4 cellular contexts compared by ENCODE assay signal in the genomic region with DNA sequence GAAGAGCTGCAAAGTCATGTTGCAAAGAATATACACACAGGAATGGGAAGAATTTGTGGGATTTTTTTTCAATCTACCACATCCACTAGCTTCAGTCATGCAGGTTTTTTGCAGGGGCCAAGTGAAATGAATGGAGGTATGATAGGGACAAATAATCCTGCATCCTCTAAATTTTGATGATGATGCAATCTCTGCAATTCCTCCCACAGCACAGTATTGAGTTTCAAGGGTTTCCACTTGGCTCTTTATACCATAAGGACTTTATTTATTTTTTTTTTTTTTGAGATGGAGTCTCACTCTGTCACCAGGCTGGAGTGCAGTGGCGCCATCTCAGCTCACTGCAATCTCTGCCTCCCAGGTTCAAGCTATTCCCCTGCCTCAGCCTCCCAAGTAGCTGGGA. TPM values are rescaled to one million over a fixed set of nuclear protein-coding genes. Genes with fewer than 3 reads are reported as not detected.
"Had no signal": no experiment of that assay in that cellular context is flagged by ENCODE, and none has a peak within 500 bp of the region (broad histone marks: within the 10 kb centered on the region; RNA-seq: fewer than 3 reads in every experiment).

No MANE protein-coding gene starts in this region.

RNA-seq across cellular contexts. Expression of gene LYPD5, which starts 15.2 kb away (rescaled TPM):
- total RNA-seq: natural killer cell, progenitor cell of endocrine pancreas, skeletal muscle tissue had no signal
- polyA plus RNA-seq: neural cell had no signal

RNA-seq across cellular contexts. Expression of gene KCNN4, which starts 36.7 kb away (rescaled TPM):
- polyA plus RNA-seq: neural cell had no signal
